ENCODE assay signal across 8 cellular contexts in genomic region chr1:27575861-27576331, GRCh38. TPM values are rescaled to one million over a fixed set of nuclear protein-coding genes. Genes with fewer than 3 reads are reported as not detected.
DNase-seq lines count a peak whose midpoint lies in the region; TF ChIP-seq lines count a peak whose summit lies in the region.

No MANE protein-coding gene starts in this region.

- H3K9me3 ChIP-seq in esophagus (ENCODE audit: control insufficient read depth in 2 of 2, insufficient read depth in 1 of 2, low read depth in 1 of 2, low read length in 1 of 2) (no peaks in the 10 kb centered on the region), mucosa of stomach (ENCODE audit: control insufficient read depth, low read length) (no peaks in the 10 kb centered on the region)

- H3K36me3 ChIP-seq in esophagus (ENCODE audit: control insufficient read depth in 2 of 2, insufficient read depth in 2 of 2, low read length in 1 of 2), result peaks cover 0 to 4% of the 10 kb centered on the region in 2 donors
- H3K36me3 ChIP-seq in mucosa of stomach (ENCODE audit: control insufficient read depth, insufficient read depth, low read length), result no peaks in the 10 kb centered on the region

- H3K4me1 ChIP-seq in esophagus (ENCODE audit: control insufficient read depth in 2 of 2, insufficient read depth in 2 of 2, low read length in 1 of 2), result peaks cover 25 to 63% of the 10 kb centered on the region in 2 donors
- H3K4me1 ChIP-seq in mucosa of stomach (ENCODE audit: control insufficient read depth, insufficient read depth, low read length), result peaks cover 61% of the 10 kb centered on the region

- no peak overlapping the region for H3K9ac ChIP-seq in mucosa of stomach (ENCODE audit: low read length)

- 5 to 6% methylated on average over 37 to 42 of the region's 42 CpGs for WGBS in esophagus, 2 donors

- TF ChIP-seq CTCF in GM12874 (IDR thresholded peaks at IDR 0.05; ENCODE audit: insufficient read depth, low read depth, low read length), result peak; percentile 28; the same call in 1 of the 2 replicates

- H3K27me3 ChIP-seq in esophagus (ENCODE audit: control insufficient read depth in 1 of 2, insufficient read depth in 2 of 2, low read length in 2 of 2), result no peaks in the 10 kb centered on the region
- no peaks in the 10 kb centered on the region for H3K27me3 ChIP-seq in mucosa of stomach (ENCODE audit: control insufficient read depth, insufficient read depth, low read length)

- H3K4me3 ChIP-seq in esophagus (ENCODE audit: low read depth in 1 of 2, low read length in 2 of 2), result peak overlapping the region; percentile 20 to 37
- H3K4me3 ChIP-seq in mucosa of stomach (ENCODE audit: low read length), result peak overlapping the region; percentile 6

- peak overlapping the region; percentile 89 to 94 for H3K27ac ChIP-seq in esophagus (ENCODE audit: low read depth in 2 of 2, low read length in 1 of 2)

- DNase-seq in NCI-H69 (lab: John Stamatoyannopoulos, UW), result peak; percentile 73
- DNase-seq in pons (ENCODE audit: low spot score), result no peak
- no peak for DNase-seq in stimulated activated CD4-positive, alpha-beta T cell treated with anti-CD3 and anti-CD28 coated beads, Interleukin-1b, Interleukin-23, amount 100 ng/mL, for 48 hours
- no peak for DNase-seq in occipital lobe (lab: John Stamatoyannopoulos, UW)
- no peak for DNase-seq in foreskin melanocyte

RNA-seq across cellular contexts. Expression of gene AHDC1, which starts 28.0 kb away (rescaled TPM):
- 10 to 100 TPM; 24.7 to 58.4 TPM for polyA plus RNA-seq in esophagus
- total RNA-seq in occipital lobe, result 11.9 TPM

RNA-seq across cellular contexts. Expression of gene FGR, which starts 59.1 kb away (rescaled TPM):
- polyA plus RNA-seq in esophagus, result 1 to 10 TPM; 3.4 to 3.6 TPM
- total RNA-seq in occipital lobe, result 0.78 TPM
